ENCODE assay signal across 1 cellular context in genomic region chr5:43556857-43557593, GRCh38.
A peak's percentile ranks its signal among the peaks of the same experiment; 100 is the strongest.
TF ChIP-seq lines count a peak whose summit lies in the region.

TSS of gene PAIP1 (minus strand) at chr5:43557077. CDS start at chr5:43556846, 231 bp downstream.

TF ChIP-seq in HepG2, 621 proteins besides CTCF, POLR2A, EP300 and RAD21 (continued from another document and continues in another):
- no peak for TF ChIP-seq ZBTB49 (CRISPR knock-in tag; IDR thresholded peaks at IDR 0.05; ENCODE audit: borderline replicate concordance)
- peak; percentile 91; the same call in 1 of the 2 replicates for TF ChIP-seq UBTF (CRISPR knock-in tag; IDR thresholded peaks at IDR 0.05)
- TF ChIP-seq ZNF207 (IDR thresholded peaks at IDR 0.05; ENCODE audit: borderline replicate concordance): no peak
- TF ChIP-seq ZNF451 (CRISPR knock-in tag; IDR thresholded peaks at IDR 0.05): no peak
- no peak; the same call in 1 of the 2 replicates for TF ChIP-seq ZBTB38 (CRISPR knock-in tag; IDR thresholded peaks at IDR 0.05)
- no peak for TF ChIP-seq KDM3A (CRISPR knock-in tag; IDR thresholded peaks at IDR 0.05; ENCODE audit: low read depth)
- TF ChIP-seq ZNF660 (CRISPR knock-in tag; IDR thresholded peaks at IDR 0.05; ENCODE audit: borderline replicate concordance, low read depth): no peak
- TF ChIP-seq DBP (CRISPR knock-in tag; IDR thresholded peaks at IDR 0.05; ENCODE audit: not compliant biosample characterization): no peak
- TF ChIP-seq RARG (CRISPR knock-in tag; IDR thresholded peaks at IDR 0.05; ENCODE audit: low read depth): no peak
- TF ChIP-seq ASH2L (IDR thresholded peaks at IDR 0.05; ENCODE audit: insufficient read length, low read depth, low read length): peak; percentile 82
- peak; percentile 47 for TF ChIP-seq TAF15 (IDR thresholded peaks at IDR 0.05; ENCODE audit: low read depth, low read length, poor library complexity, severe bottlenecking)
- no peak for TF ChIP-seq TRAFD1 (CRISPR knock-in tag; IDR thresholded peaks at IDR 0.05; ENCODE audit: borderline replicate concordance)
- no peak for TF ChIP-seq SP1 (IDR thresholded peaks at IDR 0.05)
- TF ChIP-seq SP1 (CRISPR knock-in tag; IDR thresholded peaks at IDR 0.05): no peak
- peak; percentile 59 for TF ChIP-seq BRD4 (CRISPR knock-in tag; IDR thresholded peaks at IDR 0.05)
- no peak; the same call in 1 of the 2 replicates for TF ChIP-seq JDP2 (CRISPR knock-in tag; IDR thresholded peaks at IDR 0.05; ENCODE audit: borderline replicate concordance)
- no peak for TF ChIP-seq TEAD2 (CRISPR knock-in tag; IDR thresholded peaks at IDR 0.05)
- TF ChIP-seq GTF3A (CRISPR knock-in tag; conservative IDR thresholded peaks at IDR 0.05): no peak
- TF ChIP-seq ZNF432 (CRISPR knock-in tag; IDR thresholded peaks at IDR 0.05; ENCODE audit: borderline replicate concordance): no peak
- TF ChIP-seq ZNF674 (CRISPR knock-in tag; IDR thresholded peaks at IDR 0.05; ENCODE audit: low read depth): no peak
- TF ChIP-seq SNAPC2 (CRISPR knock-in tag; IDR thresholded peaks at IDR 0.05): no peak
- TF ChIP-seq ZNF354B (CRISPR knock-in tag; IDR thresholded peaks at IDR 0.05): no peak
- TF ChIP-seq ARNT (IDR thresholded peaks at IDR 0.05): no peak
- no peak for TF ChIP-seq ISX (CRISPR knock-in tag; conservative IDR thresholded peaks at IDR 0.05)
- TF ChIP-seq NFYB (CRISPR knock-in tag; IDR thresholded peaks at IDR 0.05): no peak
- no peak for TF ChIP-seq ZNF333 (CRISPR knock-in tag; IDR thresholded peaks at IDR 0.05; ENCODE audit: borderline replicate concordance)
- TF ChIP-seq ZNF138 (CRISPR knock-in tag; IDR thresholded peaks at IDR 0.05; ENCODE audit: low read depth): no peak
- no peak for TF ChIP-seq CHCHD3 (CRISPR knock-in tag; IDR thresholded peaks at IDR 0.05)
- TF ChIP-seq IRF2 (CRISPR knock-in tag; IDR thresholded peaks at IDR 0.05): no peak
- peak; percentile 62; the same call in 1 of the 2 replicates for TF ChIP-seq ZNF556 (CRISPR knock-in tag; IDR thresholded peaks at IDR 0.05; ENCODE audit: borderline replicate concordance)
- no peak for TF ChIP-seq PCBP1 (IDR thresholded peaks at IDR 0.05; ENCODE audit: borderline replicate concordance, low read depth, low read length)
- TF ChIP-seq STAT6 (CRISPR knock-in tag; IDR thresholded peaks at IDR 0.05; ENCODE audit: borderline replicate concordance): no peak
- peak; percentile 58 for TF ChIP-seq GATAD1 (CRISPR knock-in tag; IDR thresholded peaks at IDR 0.05)
- TF ChIP-seq TBP (CRISPR knock-in tag; IDR thresholded peaks at IDR 0.05): no peak
- TF ChIP-seq NFKB2 (CRISPR knock-in tag; IDR thresholded peaks at IDR 0.05; ENCODE audit: borderline replicate concordance): no peak
- no peak; the same call in 1 of the 2 replicates for TF ChIP-seq NR2C2 (CRISPR knock-in tag; IDR thresholded peaks at IDR 0.05; ENCODE audit: borderline replicate concordance)
- no peak for TF ChIP-seq MYC (CRISPR knock-in tag; IDR thresholded peaks at IDR 0.05; ENCODE audit: borderline replicate concordance)
- peak; percentile 80; the same call in 1 of the 2 replicates for TF ChIP-seq ZSCAN20 (CRISPR knock-in tag; IDR thresholded peaks at IDR 0.05; ENCODE audit: borderline replicate concordance)
- TF ChIP-seq ZNF564 (CRISPR knock-in tag; IDR thresholded peaks at IDR 0.05): 0 out of 2 replicates have a peak, but pooled peaks have one; percentile 28
- no peak for TF ChIP-seq ZNF609 (CRISPR knock-in tag; IDR thresholded peaks at IDR 0.05; ENCODE audit: borderline replicate concordance)
- no peak for TF ChIP-seq ZNF20 (CRISPR knock-in tag; IDR thresholded peaks at IDR 0.05)
- peak; percentile 99 for TF ChIP-seq ZNF574 (CRISPR knock-in tag; IDR thresholded peaks at IDR 0.05)
- no peak for TF ChIP-seq ZNF800 (CRISPR knock-in tag; IDR thresholded peaks at IDR 0.05)
- no peak for TF ChIP-seq SKI (IDR thresholded peaks at IDR 0.05; ENCODE audit: partially characterized antibody)
- TF ChIP-seq SOX5 (CRISPR knock-in tag; IDR thresholded peaks at IDR 0.05; ENCODE audit: borderline replicate concordance): no peak
- TF ChIP-seq NFIC (IDR thresholded peaks at IDR 0.05; ENCODE audit: low read length): no peak; the same call in 1 of the 2 replicates
- peak; percentile 43; the same call in 1 of the 2 replicates for TF ChIP-seq ZSCAN21 (CRISPR knock-in tag; IDR thresholded peaks at IDR 0.05; ENCODE audit: borderline replicate concordance)
